In the genomic region with DNA sequence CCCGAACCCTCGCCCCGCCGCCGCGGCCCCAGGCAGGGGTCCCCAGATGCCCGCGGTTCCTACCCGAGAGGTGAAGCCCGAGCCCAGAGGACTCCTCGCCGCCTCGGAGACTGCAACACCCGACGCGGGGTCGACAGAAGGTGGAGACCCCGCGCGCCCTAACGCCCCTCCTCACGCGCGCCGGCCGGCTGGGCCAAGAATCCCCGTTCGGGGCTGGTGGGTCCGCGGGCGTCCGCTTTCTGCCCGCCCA, we compare ENCODE assay signal across 8 cellular contexts. TPM values are rescaled to one million over a fixed set of nuclear protein-coding genes. Genes with fewer than 3 reads are reported as not detected.
DNase-seq lines count a peak whose midpoint lies in the region; ATAC-seq and TF ChIP-seq lines count a peak whose summit lies in the region.

No MANE protein-coding gene starts in this region.

- H2AFZ ChIP-seq in PC-3 (ENCODE audit: low read length) (no peak overlapping the region; the same call in 1 of the 2 replicates), neuronal stem cell (ENCODE audit: low read length) (peak overlapping the region; percentile 85)

- H3K79me1 ChIP-seq in neuronal stem cell (ENCODE audit: low read depth, low read length), result peaks cover 2% of the 10 kb centered on the region

- H3K9ac ChIP-seq in PC-3 (ENCODE audit: low read length) (peak overlapping the region; percentile 96), neuronal stem cell (ENCODE audit: low read depth, low read length, poor library complexity) (peak overlapping the region; percentile 98)

- no peaks in the 10 kb centered on the region for H3K9me2 ChIP-seq in PC-3 (replicated peaks; ENCODE audit: low read length)

- peak overlapping the region; percentile 99 for H3K18ac ChIP-seq in neuronal stem cell (ENCODE audit: low read length)

- H3K27me3 ChIP-seq in PC-3 (ENCODE audit: low read length), result no peaks in the 10 kb centered on the region
- no peaks in the 10 kb centered on the region for H3K27me3 ChIP-seq in neuronal stem cell (ENCODE audit: control insufficient read depth in 3 of 3, insufficient read depth in 3 of 3, low read depth in 1 of 3, low read length in 3 of 3)

- H3F3A ChIP-seq in PC-3 (ENCODE audit: low read length, unreplicated experiment), result no peaks in the 10 kb centered on the region

- no peaks in the 10 kb centered on the region for H3K27me3 Mint-ChIP-seq in T-helper 1 cell treated with Interleukin-12 subunit alpha and Interleukin-12 subunit beta and Interleukin-4 antibody, amounts not matched to agents 30 μg/mL and 1 μg/mL, for 36 hours (ENCODE audit: low read depth)

- H3K9me3 ChIP-seq in PC-3 (ENCODE audit: low read length) (no peaks in the 10 kb centered on the region), neuronal stem cell (replicated peaks in 1 of 2; ENCODE audit: control insufficient read depth in 2 of 2, insufficient read depth in 1 of 2, low read depth in 1 of 2, low read length in 2 of 2) (peaks cover 0 to 3% of the 10 kb centered on the region in 2 donors)

- H3K23ac ChIP-seq in neuronal stem cell (ENCODE audit: low read depth, low read length, poor library complexity), result peak overlapping the region; percentile 85

- ATAC-seq in PC-3, result no peak; the same call in 1 of the 2 replicates

- no peaks in the 10 kb centered on the region for H3K9me3 Mint-ChIP-seq in T-helper 1 cell treated with Interleukin-12 subunit alpha and Interleukin-12 subunit beta and Interleukin-4 antibody, amounts not matched to agents 30 μg/mL and 1 μg/mL, for 36 hours

- H3K4ac ChIP-seq in neuronal stem cell (ENCODE audit: low read length), result peak overlapping the region; percentile 37

- H3K4me1 ChIP-seq in PC-3 (ENCODE audit: insufficient read depth, low read length), result peaks cover 25% of the 10 kb centered on the region
- H3K4me1 ChIP-seq in neuronal stem cell (ENCODE audit: control insufficient read depth in 2 of 2, insufficient read depth in 1 of 2, low read depth in 1 of 2, low read length in 2 of 2), result peaks cover 3 to 10% of the 10 kb centered on the region in 2 donors

- H3K36me3 Mint-ChIP-seq in T-helper 1 cell treated with Interleukin-12 subunit alpha and Interleukin-12 subunit beta and Interleukin-4 antibody, amounts not matched to agents 30 μg/mL and 1 μg/mL, for 36 hours (ENCODE audit: low read depth), result peaks cover 11% of the 10 kb centered on the region

- peaks cover 63% of the 10 kb centered on the region for H3K79me2 ChIP-seq in PC-3 (ENCODE audit: low read length)

- WGBS in neuronal stem cell (ENCODE audit: extremely low coverage in 2 of 2, insufficient read length in 2 of 2, insufficient replicate concordance in 1 of 2), 2 donors, result no CpG with 5 or more reads among the region's 33 CpGs

- H3K4me3 ChIP-seq in PC-3 (ENCODE audit: low read length) (peak overlapping the region; percentile 97), epithelial cell of proximal tubule (ENCODE audit: low read depth, low read length) (peak overlapping the region; percentile 97), neuronal stem cell (ENCODE audit: low read length in 2 of 2) (peak overlapping the region; percentile 98 to 100)

- H4K8ac ChIP-seq in neuronal stem cell (ENCODE audit: low read depth, low read length), result no peak overlapping the region

- no peak overlapping the region for H4K91ac ChIP-seq in neuronal stem cell (ENCODE audit: low read depth, low read length, poor library complexity)

- H2AK5ac ChIP-seq in neuronal stem cell (ENCODE audit: low read depth, low read length), result peak overlapping the region; percentile 94

- CTCF ChIA-PET in PC-3 (lab: Charles Lee), result no interaction called here

- peaks cover 31% of the 10 kb centered on the region for H3K36me3 ChIP-seq in PC-3 (ENCODE audit: low read depth, low read length)
- H3K36me3 ChIP-seq in neuronal stem cell (replicated peaks in 1 of 2; ENCODE audit: control insufficient read depth in 2 of 2, insufficient read depth in 2 of 2, low read length in 2 of 2), result peaks cover 14 to 39% of the 10 kb centered on the region in 2 donors

- H3K4me2 ChIP-seq in PC-3 (ENCODE audit: low read length) (peak overlapping the region; percentile 83), neuronal stem cell (ENCODE audit: insufficient read depth, low read length, poor library complexity, severe bottlenecking) (peak overlapping the region; percentile 62)

- POLR2A ChIA-PET in PC-3 (lab: Charles Lee; ENCODE audit: unreplicated experiment), result no interaction called here

- peaks cover 38% of the 10 kb centered on the region for H4K20me1 ChIP-seq in PC-3 (ENCODE audit: low read length)

- peak overlapping the region; percentile 83 for H3K27ac ChIP-seq in PC-3 (ENCODE audit: low read length)
- H3K27ac ChIP-seq in neuronal stem cell (replicated peaks; ENCODE audit: low read length), result peak overlapping the region; percentile 99

- no TSS peak for BruUV-seq in PC-3 (replicated peaks; lab: Mats Ljungman, UMichigan)

- peak overlapping the region; percentile 58 for H2BK12ac ChIP-seq in neuronal stem cell (ENCODE audit: low read length)

- no peak overlapping the region for H2BK120ac ChIP-seq in neuronal stem cell (ENCODE audit: low read depth, low read length)

- peak overlapping the region; percentile 82 for H2BK5ac ChIP-seq in neuronal stem cell (ENCODE audit: low read length)

- TF ChIP-seq CTCF in PC-3 (conservative IDR thresholded peaks at IDR 0.05; ENCODE audit: low read depth, low read length) (no peak), epithelial cell of proximal tubule (conservative IDR thresholded peaks at IDR 0.05; ENCODE audit: low read depth, low read length) (no peak)

- H3K27ac Mint-ChIP-seq in T-helper 1 cell treated with Interleukin-12 subunit alpha and Interleukin-12 subunit beta and Interleukin-4 antibody, amounts not matched to agents 30 μg/mL and 1 μg/mL, for 36 hours, result peak overlapping the region; percentile 74

- H3K14ac ChIP-seq in neuronal stem cell (ENCODE audit: low read length), result peak overlapping the region; percentile 63

- no peak for DNase-seq in T-helper 1 cell
- DNase-seq in PC-3, result no peak
- DNase-seq in epithelial cell of proximal tubule (ENCODE audit: low read depth), result no peak
- no peak for DNase-seq in neuronal stem cell (ENCODE audit: low spot score)
- no peak for DNase-seq in NCI-H1694 (lab: John Stamatoyannopoulos, UW)
- no peak for DNase-seq in OCI-M2 (lab: John Stamatoyannopoulos, UW; ENCODE audit: unreplicated experiment)
- DNase-seq in stimulated activated CD4-positive, alpha-beta T cell treated with anti-CD3 and anti-CD28 coated beads, Interleukin-2, amount 100 ng/mL, for 48 hours, result no peak

- intact Hi-C loops in PC-3 (cut with micrococcal nuclease), result no loop called here

- no peak overlapping the region for H2BK15ac ChIP-seq in neuronal stem cell (ENCODE audit: low read length)

- peaks cover 33% of the 10 kb centered on the region for H3K4me1 Mint-ChIP-seq in T-helper 1 cell treated with Interleukin-12 subunit alpha and Interleukin-12 subunit beta and Interleukin-4 antibody, amounts not matched to agents 30 μg/mL and 1 μg/mL, for 36 hours (ENCODE audit: low read depth)

- H3K4me3 Mint-ChIP-seq in T-helper 1 cell treated with Interleukin-12 subunit alpha and Interleukin-12 subunit beta and Interleukin-4 antibody, amounts not matched to agents 30 μg/mL and 1 μg/mL, for 36 hours, result peak overlapping the region; percentile 96

RNA-seq across cellular contexts. Expression of gene SUMO2, which starts 0.5 kb away (rescaled TPM):
- total RNA-seq in PC-3 (2014; rRNA removed) (244 and 282 TPM in 2 replicates), epithelial cell of proximal tubule (130 and 166 TPM in 2 replicates)
- polyA plus RNA-seq in neuronal stem cell (2013, experiment 1 of 2), result 507 TPM
- 553 TPM for polyA plus RNA-seq in neuronal stem cell (2013, experiment 2 of 2)

RNA-seq across cellular contexts. Expression of gene NUP85, which starts 23.2 kb away (rescaled TPM):
- total RNA-seq in PC-3 (2014; rRNA removed) (91.5 and 95.6 TPM in 2 replicates), epithelial cell of proximal tubule (43.2 and 57.4 TPM in 2 replicates)
- 46.4 TPM for polyA plus RNA-seq in neuronal stem cell (2013, experiment 1 of 2)
- polyA plus RNA-seq in neuronal stem cell (2013, experiment 2 of 2), result 44.0 TPM

RNA-seq across cellular contexts. Expression of gene JPT1, which starts 27.9 kb away (rescaled TPM):
- 674 and 705 TPM in 2 replicates for total RNA-seq in PC-3 (2014; rRNA removed)
- total RNA-seq in epithelial cell of proximal tubule, result 539 and 692 TPM in 2 replicates
- polyA plus RNA-seq in neuronal stem cell (2013, experiment 1 of 2), result 267 TPM
- 277 TPM for polyA plus RNA-seq in neuronal stem cell (2013, experiment 2 of 2)

RNA-seq across cellular contexts. Expression of gene NT5C, which starts 50.7 kb away (rescaled TPM):
- total RNA-seq in PC-3 (2014; rRNA removed), result 116 and 131 TPM in 2 replicates
- total RNA-seq in epithelial cell of proximal tubule, result 139 and 140 TPM in 2 replicates
- polyA plus RNA-seq in neuronal stem cell (2013, experiment 1 of 2), result 59.9 TPM
- 58.9 TPM for polyA plus RNA-seq in neuronal stem cell (2013, experiment 2 of 2)
